Comparison of ENCODE assay signal across 23 cellular contexts in genomic region chr6:37200085-37200484, GRCh38. TPM values are rescaled to one million over a fixed set of nuclear protein-coding genes. Genes with fewer than 3 reads are reported as not detected.
"Had no signal": no experiment of that assay in that cellular context is flagged by ENCODE, and none has a peak within 500 bp of the region (broad histone marks: within the 10 kb centered on the region; RNA-seq: fewer than 3 reads in every experiment).

No MANE protein-coding gene starts in this region.

- H3K27ac ChIP-seq: ascending aorta, body of pancreas, WERI-Rb-1 had no signal

- DNase-seq: activated CD4-positive, alpha-beta memory T cell treated with anti-CD3 and anti-CD28 coated beads, Interleukin-2, amount 10 ng/mL, durations not matched to agents 7 days and 5 days; activated CD4-positive, alpha-beta T cell treated with anti-CD3 and anti-CD28 coated beads for 36 hours; activated CD4-positive, alpha-beta T cell treated with anti-CD3 and anti-CD28 coated beads, Interleukin-2, amount 50 U/mL, for 1 hour; activated gamma-delta T cell; activated naive CD4-positive, alpha-beta T cell treated with anti-CD3 and anti-CD28 coated beads for 36 hours; activated T-cell treated with anti-CD3 and anti-CD28 coated beads, Interleukin-2, amount 50 U/mL, for 4 hours; amniotic stem cell; body of pancreas; central memory CD4-positive, alpha-beta T cell; Kasumi-1; NCI-H146; NCI-H187 treated with DMSO at 0.1 percent for 48 hours; NCI-H2081 treated with DMSO at 0.1 percent for 48 hours; NCI-H2171; NCI-H345; NCI-H510A; NCI-H526 treated with DMSO at 0.1 percent for 48 hours; NCI-H82; PC-3; SHP77; WERI-Rb-1 had no signal

- ATAC-seq: activated CD4-positive, alpha-beta T cell treated with anti-CD3 and anti-CD28 coated beads for 36 hours; activated T-cell treated with anti-CD3 and anti-CD28 coated beads, Interleukin-2, amount 50 U/mL, for 4 hours; body of pancreas; PC-3 had no signal

- H3K27me3 Mint-ChIP-seq: activated CD4-positive, alpha-beta memory T cell treated with anti-CD3 and anti-CD28 coated beads, Interleukin-2, amount 10 ng/mL, durations not matched to agents 7 days and 5 days; activated CD4-positive, alpha-beta T cell treated with anti-CD3 and anti-CD28 coated beads for 36 hours had no signal

- H3K9me3 Mint-ChIP-seq: activated CD4-positive, alpha-beta memory T cell treated with anti-CD3 and anti-CD28 coated beads, Interleukin-2, amount 10 ng/mL, durations not matched to agents 7 days and 5 days; activated naive CD4-positive, alpha-beta T cell treated with anti-CD3 and anti-CD28 coated beads for 36 hours; activated T-cell treated with anti-CD3 and anti-CD28 coated beads, Interleukin-2, amount 50 U/mL, for 4 hours had no signal

- H3K27ac Mint-ChIP-seq: activated CD4-positive, alpha-beta memory T cell treated with anti-CD3 and anti-CD28 coated beads, Interleukin-2, amount 10 ng/mL, durations not matched to agents 7 days and 5 days; activated CD4-positive, alpha-beta T cell treated with anti-CD3 and anti-CD28 coated beads for 36 hours; T-helper 1 cell treated with Interleukin-12 subunit alpha and Interleukin-12 subunit beta and Interleukin-4 antibody, amounts not matched to agents 30 μg/mL and 1 μg/mL, for 36 hours had no signal

- H3K9me3 ChIP-seq: ascending aorta, body of pancreas had no signal

- H3K36me3 ChIP-seq: ascending aorta, WERI-Rb-1 had no signal

- H3K27me3 ChIP-seq: ascending aorta, body of pancreas had no signal

- H3K4me3 ChIP-seq: ascending aorta, body of pancreas had no signal

- H3K4me1 ChIP-seq: ascending aorta had no signal

- H3K4me3 Mint-ChIP-seq: activated CD4-positive, alpha-beta memory T cell treated with anti-CD3 and anti-CD28 coated beads, Interleukin-2, amount 10 ng/mL, durations not matched to agents 7 days and 5 days; activated CD4-positive, alpha-beta T cell treated with anti-CD3 and anti-CD28 coated beads for 36 hours; activated naive CD4-positive, alpha-beta T cell treated with anti-CD3 and anti-CD28 coated beads for 36 hours; activated T-cell treated with anti-CD3 and anti-CD28 coated beads, Interleukin-2, amount 50 U/mL, for 4 hours; T-helper 1 cell treated with Interleukin-12 subunit alpha and Interleukin-12 subunit beta and Interleukin-4 antibody, amounts not matched to agents 30 μg/mL and 1 μg/mL, for 36 hours had no signal

RNA-seq across cellular contexts. Expression of gene TMEM217, which starts 57.9 kb away (rescaled TPM):
- total RNA-seq: ascending aorta, body of pancreas had no signal
